8 cellular contexts compared by ENCODE assay signal in the genomic region with DNA sequence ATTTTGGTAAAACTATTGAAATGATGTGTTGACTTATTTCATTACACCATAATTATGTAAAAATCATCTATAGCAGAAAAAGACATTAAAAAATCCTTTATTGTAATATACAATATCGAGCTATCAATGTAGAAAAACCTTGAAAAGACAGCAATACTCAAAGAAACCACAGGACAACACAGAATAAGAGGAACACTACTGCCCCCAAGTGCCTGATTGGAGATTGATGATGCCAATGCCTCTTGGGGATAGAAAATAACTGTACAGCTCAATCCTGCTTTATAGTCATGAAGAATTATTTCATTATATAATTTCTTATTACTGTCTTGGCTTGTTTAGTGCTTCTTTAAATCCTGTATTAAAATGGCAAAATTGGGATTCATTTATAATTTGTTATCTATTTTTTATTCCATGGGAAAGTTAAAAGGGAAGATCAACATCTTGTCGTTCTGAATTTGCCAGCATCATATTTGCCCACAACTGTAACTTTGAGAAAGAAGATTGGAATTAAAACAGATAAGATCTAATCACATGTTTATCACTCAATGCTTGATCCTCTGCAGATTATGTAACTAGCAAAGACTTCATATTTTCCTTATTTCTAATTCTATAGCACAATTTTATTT.
DNase-seq lines count a peak whose midpoint lies in the region; ATAC-seq and TF ChIP-seq lines count a peak whose summit lies in the region.

No MANE protein-coding gene starts in this region.

- DNase-seq in DMS153 treated with DMSO at 0.1 percent for 48 hours (lab: John Stamatoyannopoulos, UW; ENCODE audit: unreplicated experiment) (peak; percentile 24), NCI-H510A (lab: John Stamatoyannopoulos, UW) (peak; percentile 4), astrocyte of the hippocampus (ENCODE audit: low read depth, low spot score) (peak; percentile 28), midbrain (lab: John Stamatoyannopoulos, UW) (peak; percentile 24), spleen (no peak)
- DNase-seq in activated effector memory CD4-positive, alpha-beta T cell treated with anti-CD3 and anti-CD28 coated beads, Interleukin-2, amount 50 U/mL, for 16 hours = no peak
- no peak for DNase-seq in activated CD8-positive, alpha-beta memory T cell treated with anti-CD3 and anti-CD28 coated beads for 24 hours

- peak; percentile 64 for ATAC-seq in HG03354 (IDR thresholded peaks at IDR 0.05; ENCODE audit: poor library complexity, severe bottlenecking, unreplicated experiment)

- TF ChIP-seq CTCF in spleen (IDR thresholded peaks at IDR 0.05 in 8 of 11, conservative IDR thresholded peaks at IDR 0.05 in 3 of 11) = peak in 5 of 11 experiments; percentile 20 to 40 (median 28)

- H3K27ac ChIP-seq in spleen = no peak overlapping the region

- H3K27me3 ChIP-seq in spleen (replicated peaks in 1 of 7) = no peaks in the 10 kb centered on the region

- H3K4me3 ChIP-seq in spleen = no peak overlapping the region

- H3K36me3 ChIP-seq in spleen = no peaks in the 10 kb centered on the region

- intact Hi-C loops in spleen (cut with DNase I; ENCODE audit: low total_unique reads) = no loop called here

- TF ChIP-seq POLR2A in spleen (IDR thresholded peaks at IDR 0.05) = no peak

- 50 to 59% (median 54%) methylated on average over 2 of the region's 2 CpGs for WGBS in spleen, 5 donors

- H3K9me3 ChIP-seq in spleen = peaks cover 0 to 14% (median 0%) of the 10 kb centered on the region in 8 donors

- no peaks in the 10 kb centered on the region for H3K4me1 ChIP-seq in spleen

Comparison
In these comparisons a context has a peak if more than half of its experiments do, and no peak if none do; other contexts are left out.
1. DNase-seq: peak in DMS153 treated with DMSO at 0.1 percent for 48 hours (single experiment), NCI-H510A (single experiment), astrocyte of the hippocampus (single experiment) and midbrain (single experiment); none in spleen (single experiment), activated effector memory CD4-positive, alpha-beta T cell treated with anti-CD3 and anti-CD28 coated beads, Interleukin-2, amount 50 U/mL, for 16 hours (single experiment) and activated CD8-positive, alpha-beta memory T cell treated with anti-CD3 and anti-CD28 coated beads for 24 hours (single experiment).